9 cellular contexts compared by ENCODE assay signal in genomic region chr19:3129112-3129511, GRCh38. TPM values are rescaled to one million over a fixed set of nuclear protein-coding genes. Genes with fewer than 3 reads are reported as not detected.
DNase-seq lines count a peak whose midpoint lies in the region; ATAC-seq and TF ChIP-seq lines count a peak whose summit lies in the region.
"Had no signal": no experiment of that assay in that cellular context is flagged by ENCODE, and none has a peak within 500 bp of the region (broad histone marks: within the 10 kb centered on the region; RNA-seq: fewer than 3 reads in every experiment).

No MANE protein-coding gene starts in this region.

- H3K27me3 ChIP-seq in breast epithelium, result no peaks in the 10 kb centered on the region
- no peaks in the 10 kb centered on the region for H3K27me3 ChIP-seq in parathyroid adenoma (ENCODE audit: control insufficient read depth, insufficient read depth, low read length)

- H3K4me1 ChIP-seq in breast epithelium, result no peaks in the 10 kb centered on the region
- no peaks in the 10 kb centered on the region for H3K4me1 ChIP-seq in parathyroid adenoma

- H3K9me3 ChIP-seq in breast epithelium, result no peaks in the 10 kb centered on the region
- no peaks in the 10 kb centered on the region for H3K9me3 ChIP-seq in parathyroid adenoma (ENCODE audit: control insufficient read depth, low read length)

- no peak overlapping the region for H2AFZ ChIP-seq in parathyroid adenoma

- H3K4me2 ChIP-seq in parathyroid adenoma (ENCODE audit: low read length), result no peak overlapping the region

- DNase-seq in DMS153 treated with DMSO at 0.1 percent for 48 hours (lab: John Stamatoyannopoulos, UW; ENCODE audit: unreplicated experiment) (peak; percentile 43), DMS153 (lab: John Stamatoyannopoulos, UW) (no peak), breast epithelium (ENCODE audit: low spot score in 2 of 2) (no peak), iPS-NIHi11 (ENCODE audit: low spot score) (no peak)

- intact Hi-C loops in breast epithelium (cut with DNase I; ENCODE audit: low total_unique reads), result no loop called here

- H3K9ac ChIP-seq in parathyroid adenoma, result no peak overlapping the region

- no peaks in the 10 kb centered on the region for H3K36me3 ChIP-seq in breast epithelium
- H3K36me3 ChIP-seq in parathyroid adenoma (ENCODE audit: control insufficient read depth, insufficient read depth, low read length), result no peaks in the 10 kb centered on the region

- TF ChIP-seq CTCF in LNCAP (IDR thresholded peaks at IDR 0.05), result peak; percentile 66
- peak in 2 of 3 donors; percentile 46 to 52 for TF ChIP-seq CTCF in breast epithelium (IDR thresholded peaks at IDR 0.05)
- TF ChIP-seq CTCF in parathyroid adenoma (IDR thresholded peaks at IDR 0.05), result peak; percentile 53

- TF ChIP-seq POLR2A in breast epithelium (IDR thresholded peaks at IDR 0.05), result no peak

- ATAC-seq in HG03571 (IDR thresholded peaks at IDR 0.05; ENCODE audit: unreplicated experiment) (no peak), HG03175 (IDR thresholded peaks at IDR 0.05; ENCODE audit: unreplicated experiment) (no peak)
- ATAC-seq: naive thymus-derived CD4-positive, alpha-beta T cell had no signal

- H3K27ac ChIP-seq in breast epithelium (no peak overlapping the region), parathyroid adenoma (no peak overlapping the region)

- no peaks in the 10 kb centered on the region for H3K79me2 ChIP-seq in parathyroid adenoma

- H3K4me3 ChIP-seq in breast epithelium (no peak overlapping the region), parathyroid adenoma (ENCODE audit: low read depth, low read length) (no peak overlapping the region)

RNA-seq across cellular contexts. Expression of gene GNA15, which starts 6.7 kb away (rescaled TPM):
- 10 to 100 TPM in 1 of 3 donors, 1 to 10 TPM in 2; 7.8 to 16.2 (median 8.5) TPM for total RNA-seq in breast epithelium

RNA-seq across cellular contexts. Expression of gene GNA11, which starts 35.0 kb away (rescaled TPM):
- 10 to 100 TPM; 40.5 to 52.0 (median 42.3) TPM for total RNA-seq in breast epithelium

RNA-seq across cellular contexts. Expression of gene S1PR4, which starts 49.5 kb away (rescaled TPM):
- total RNA-seq in breast epithelium, result 1 to 10 TPM in 2 of 3 donors, not detected in 1; 1.3 to 1.9 TPM

RNA-seq across cellular contexts. Expression of gene NCLN, which starts 56.6 kb away (rescaled TPM):
- 10 to 100 TPM; 21.1 to 34.7 (median 25.3) TPM for total RNA-seq in breast epithelium
